In the genomic region with DNA sequence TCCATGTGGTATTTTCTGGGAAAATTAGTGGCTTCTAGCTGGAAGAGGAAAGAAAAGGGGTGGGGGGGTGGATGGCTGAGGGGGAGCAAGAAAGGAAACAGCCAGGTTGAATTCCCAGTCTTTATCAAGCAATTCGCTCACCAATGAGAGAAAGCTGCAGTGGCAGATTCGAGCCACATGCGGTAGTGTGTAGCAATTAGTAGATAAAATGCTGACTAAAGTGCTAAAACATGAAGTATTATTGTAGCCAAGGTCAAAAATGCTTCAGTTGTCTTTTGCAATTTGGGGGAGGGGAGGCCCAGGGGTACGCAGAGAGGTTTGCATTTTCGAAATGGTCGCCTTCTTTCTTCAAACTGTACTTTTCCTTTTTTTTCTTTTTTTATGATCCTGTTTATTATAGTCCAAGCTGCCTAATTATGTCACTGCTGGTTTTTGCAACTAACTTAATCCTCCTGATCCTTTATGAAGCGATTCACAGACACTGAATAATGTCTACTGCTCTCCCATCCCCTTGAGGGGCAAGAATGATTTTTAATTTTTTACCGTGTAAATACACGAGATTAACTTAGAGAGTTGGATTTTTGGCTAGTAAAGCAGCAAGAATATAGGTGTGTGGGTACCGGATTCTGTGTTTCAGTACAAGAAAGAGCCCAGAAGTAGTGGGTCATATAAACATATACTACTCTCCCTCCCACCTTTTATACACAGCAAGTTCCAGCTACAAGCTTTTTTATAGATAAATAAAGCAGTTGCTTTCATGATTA, we compare ENCODE assay signal across 8 cellular contexts. TPM values are rescaled to one million over a fixed set of nuclear protein-coding genes. Genes with fewer than 3 reads are reported as not detected.
DNase-seq lines count a peak whose midpoint lies in the region; ATAC-seq and TF ChIP-seq lines count a peak whose summit lies in the region.

No MANE protein-coding gene starts in this region.

- H3K36me3 ChIP-seq in MG63, result no peaks in the 10 kb centered on the region
- no peaks in the 10 kb centered on the region for H3K36me3 ChIP-seq in prostate gland

- CTCF ChIA-PET in GM10248 (lab: Yijun Ruan, JAX), result interaction anchor here (0.7 to 7.0 kb wide), 26 partner anchors 9 to 512 kb away, joined by 3 to 49 read pairs (median 8); no protein-coding TSS in a partner anchor

- H3K27me3 ChIP-seq in MG63 (no peaks in the 10 kb centered on the region), prostate gland (replicated peaks; ENCODE audit: insufficient read depth) (no peaks in the 10 kb centered on the region)

- intact Hi-C loops in prostate gland (cut with DNase I), result loop anchor here (5.0 to 10.0 kb wide), 2 partner anchors 61 to 153 kb away; no protein-coding TSS in a partner anchor

- POLR2A ChIA-PET in GM10248 (lab: Yijun Ruan, JAX), result interaction anchor here (0.5 to 0.6 kb wide), 2 partner anchors 113 to 123 kb away, joined by 3 to 4 read pairs; no protein-coding TSS in a partner anchor

- TF ChIP-seq POLR2A in prostate gland (IDR thresholded peaks at IDR 0.05), result no peak

- WGBS in prostate gland, result 36% methylated on average over 10 of the region's 10 CpGs

- H3K27ac ChIP-seq in prostate gland, result peak overlapping the region; percentile 8 to 21

- peak in 2 of 4 experiments; percentile 22 to 23 for TF ChIP-seq CTCF in prostate gland (IDR thresholded peaks at IDR 0.05)
- no peak for TF ChIP-seq CTCF in GM10248 (IDR thresholded peaks at IDR 0.05; ENCODE audit: control extremely low read depth, extremely low read depth, low read depth, missing control alignments)

- H3K9me3 ChIP-seq in MG63 (no peaks in the 10 kb centered on the region), prostate gland (no peaks in the 10 kb centered on the region)

- ATAC-seq in GM19395 (IDR thresholded peaks at IDR 0.05; ENCODE audit: unreplicated experiment), result no peak

- H3K4me3 ChIP-seq in MG63, result no peak overlapping the region
- H3K4me3 ChIP-seq in prostate gland, result no peak overlapping the region

- peak; percentile 25 for DNase-seq in DMS53 treated with DMSO at 0.1 percent for 48 hours (lab: John Stamatoyannopoulos, UW; ENCODE audit: unreplicated experiment)
- DNase-seq in MG63, result peak; percentile 38
- peak in 43 of 58 donors; percentile 1 to 62 (median 31) for DNase-seq in anterior cingulate cortex (lab: John Stamatoyannopoulos, UW)
- DNase-seq in hippocampal formation (lab: John Stamatoyannopoulos, UW), result peak; percentile 49 to 59
- no peak for DNase-seq in prostate gland (ENCODE audit: low spot score)
- DNase-seq in SIG-M5 treated with dmso at 0.1 percent for 504 hours (lab: John Stamatoyannopoulos, UW; ENCODE audit: unreplicated experiment), result no peak
- DNase-seq in GM10248 (ENCODE audit: extremely low spot score), result no peak

- H3K4me1 ChIP-seq in prostate gland (replicated peaks), result peaks cover 5% of the 10 kb centered on the region

RNA-seq across cellular contexts. Expression of a gene that starts 3.6 kb away (rescaled TPM):
- total RNA-seq in MG63 (2014; rRNA removed; shearing (Covaris generic); ENCODE audit: low replicate concordance), result 12.8 and 15.3 TPM in 2 replicates
- total RNA-seq in prostate gland, result 10 to 100 TPM; 67.9 to 90.1 TPM

Comparison
In these comparisons a context has a peak if more than half of its experiments do, and no peak if none do; other contexts are left out.
1. DNase-seq: peak in DMS53 treated with DMSO at 0.1 percent for 48 hours (single experiment), MG63 (single experiment), anterior cingulate cortex (43 of 58) and hippocampal formation (2 of 2); none in prostate gland (single experiment), SIG-M5 treated with dmso at 0.1 percent for 504 hours (single experiment) and GM10248 (single experiment).